ENCODE assay signal across 8 cellular contexts in genomic region chr10:63157845-63158624, GRCh38. TPM values are rescaled to one million over a fixed set of nuclear protein-coding genes. Genes with fewer than 3 reads are reported as not detected.
A peak's percentile ranks its signal among the peaks of the same experiment; 100 is the strongest.
DNase-seq lines count a peak whose midpoint lies in the region; ATAC-seq and TF ChIP-seq lines count a peak whose summit lies in the region.

No MANE protein-coding gene starts in this region.

- peak; percentile 80 for TF ChIP-seq RAD21 in neural cell (conservative IDR thresholded peaks at IDR 0.05)

- peaks cover 4% of the 10 kb centered on the region for H3K4me1 Mint-ChIP-seq in activated CD8-positive, alpha-beta T cell treated with anti-CD3 and anti-CD28 coated beads for 36 hours (ENCODE audit: low read depth)

- no peaks in the 10 kb centered on the region for H3K27me3 Mint-ChIP-seq in activated CD8-positive, alpha-beta T cell treated with anti-CD3 and anti-CD28 coated beads for 36 hours

- H3K9ac ChIP-seq in fibroblast of lung (ENCODE audit: insufficient read depth, low read length) (no peak overlapping the region), neural cell (ENCODE audit: low read length) (no peak overlapping the region)

- CTCF ChIA-PET in activated CD8-positive, alpha-beta T cell treated with anti-CD3 and anti-CD28 coated beads for 36 hours (lab: Charles Lee): interaction anchor here (0.6 to 7.0 kb wide), 51 partner anchors 8 to 894 kb away, joined by 3 to 56 read pairs (median 4); partner anchors contain the start of genes EGR2 and NRBF2

- 64% methylated on average over 3 of the region's 3 CpGs for WGBS in lower leg skin, 2 donors

- H3K9me3 ChIP-seq in fibroblast of lung (ENCODE audit: control insufficient read depth, insufficient read depth, low read depth, low read length) (no peaks in the 10 kb centered on the region), neural cell (ENCODE audit: low read length) (no peaks in the 10 kb centered on the region)

- no peaks in the 10 kb centered on the region for H3K9me3 Mint-ChIP-seq in activated CD8-positive, alpha-beta T cell treated with anti-CD3 and anti-CD28 coated beads for 36 hours

- intact Hi-C loops in activated CD8-positive, alpha-beta T cell treated with anti-CD3 and anti-CD28 coated beads for 36 hours (cut with micrococcal nuclease): loop anchor here (5.0 kb wide), 3 partner anchors 76 to 721 kb away; no protein-coding TSS in a partner anchor
- intact Hi-C loops in lower leg skin (cut with DNase I; ENCODE audit: low total_unique reads): loop anchor here (10.0 kb wide), 1 partner anchor 563 kb away; no protein-coding TSS in a partner anchor

- no peaks in the 10 kb centered on the region for H3F3A ChIP-seq in neural cell (ENCODE audit: insufficient read depth, low read length, poor library complexity, severe bottlenecking)

- H3K36me3 ChIP-seq in fibroblast of lung (ENCODE audit: control insufficient read depth, insufficient read depth, low read length) (peaks cover 1% of the 10 kb centered on the region), neural cell (ENCODE audit: insufficient read depth, low read length) (no peaks in the 10 kb centered on the region)

- no peaks in the 10 kb centered on the region for H3K9me2 ChIP-seq in neural cell (ENCODE audit: insufficient read depth, low read length)

- H4K20me1 ChIP-seq in fibroblast of lung (ENCODE audit: control insufficient read depth, extremely low read depth, insufficient read depth, low read length) (no peaks in the 10 kb centered on the region), neural cell (ENCODE audit: insufficient read depth) (no peaks in the 10 kb centered on the region)

- H3K4me2 ChIP-seq in fibroblast of lung (ENCODE audit: extremely low read depth, insufficient read depth, low read length) (no peak overlapping the region), neural cell (ENCODE audit: low read length) (no peak overlapping the region)

- peaks cover 18% of the 10 kb centered on the region for H3K36me3 Mint-ChIP-seq in activated CD8-positive, alpha-beta T cell treated with anti-CD3 and anti-CD28 coated beads for 36 hours (ENCODE audit: low read depth)

- POLR2A ChIA-PET in activated CD8-positive, alpha-beta T cell treated with anti-CD3 and anti-CD28 coated beads for 36 hours (lab: Charles Lee): interaction anchor here (1.0 to 2.2 kb wide), 5 partner anchors 9 to 25 kb away, joined by 3 to 6 read pairs (median 4); partner anchors contain the start of gene NRBF2

- no peak overlapping the region for H3K4me3 Mint-ChIP-seq in activated CD8-positive, alpha-beta T cell treated with anti-CD3 and anti-CD28 coated beads for 36 hours

- ATAC-seq in GM19455 (IDR thresholded peaks at IDR 0.05; ENCODE audit: unreplicated experiment): peak; percentile 64
- ATAC-seq in HG03571 (IDR thresholded peaks at IDR 0.05; ENCODE audit: unreplicated experiment): peak; percentile 75
- ATAC-seq in activated CD8-positive, alpha-beta T cell treated with anti-CD3 and anti-CD28 coated beads for 36 hours: peak; percentile 85

- H3K79me2 ChIP-seq in fibroblast of lung (ENCODE audit: control insufficient read depth, insufficient read depth, low read length) (no peaks in the 10 kb centered on the region), neural cell (replicated peaks; ENCODE audit: insufficient read depth, low read length) (no peaks in the 10 kb centered on the region)

- no peak overlapping the region for H3K27ac ChIP-seq in fibroblast of lung (ENCODE audit: insufficient read depth, low read length)
- no peak overlapping the region for H3K27ac ChIP-seq in neural cell (ENCODE audit: low read length)

- no peaks in the 10 kb centered on the region for H3K27me3 ChIP-seq in fibroblast of lung (ENCODE audit: control insufficient read depth, insufficient read depth, low read length)
- H3K27me3 ChIP-seq in neural cell (ENCODE audit: insufficient read depth, low read depth, low read length): no peaks in the 10 kb centered on the region

- no peaks in the 10 kb centered on the region for H3K4me1 ChIP-seq in fibroblast of lung (ENCODE audit: control insufficient read depth, extremely low read depth, insufficient read depth, low read length)

- H2AFZ ChIP-seq in fibroblast of lung (ENCODE audit: low read length) (no peak overlapping the region), neural cell (ENCODE audit: low read depth, low read length) (no peak overlapping the region)

- DNase-seq in DMS153 treated with DMSO at 0.1 percent for 48 hours (lab: John Stamatoyannopoulos, UW; ENCODE audit: unreplicated experiment) (peak; percentile 82), NCI-H526 treated with DMSO at 0.1 percent for 48 hours (lab: John Stamatoyannopoulos, UW) (peak; percentile 45), fibroblast of lung (ENCODE audit: low read depth in 2 of 2) (peak; percentile 91 to 95), lower leg skin (ENCODE audit: low spot score in 2 of 2) (no peak)
- DNase-seq in activated CD8-positive, alpha-beta T cell treated with anti-CD3 and anti-CD28 coated beads for 36 hours: peak; percentile 41

- H3K4me3 ChIP-seq in fibroblast of lung (replicated peaks in 1 of 4; ENCODE audit: control extremely low read depth in 1 of 4, insufficient read depth in 1 of 4, low read depth in 3 of 4, low read length in 4 of 4) (no peak overlapping the region), neural cell (ENCODE audit: low read length) (no peak overlapping the region), lower leg skin (ENCODE audit: low read depth, poor library complexity, severe bottlenecking) (no peak overlapping the region)

- no peak for TF ChIP-seq EP300 in neural cell (conservative IDR thresholded peaks at IDR 0.05; ENCODE audit: poor library complexity, severe bottlenecking)

- H3K27ac Mint-ChIP-seq in activated CD8-positive, alpha-beta T cell treated with anti-CD3 and anti-CD28 coated beads for 36 hours: no peak overlapping the region

- TF ChIP-seq POLR2A in lower leg skin (IDR thresholded peaks at IDR 0.05): no peak

- TF ChIP-seq CTCF in activated CD8-positive, alpha-beta T cell treated with anti-CD3 and anti-CD28 coated beads for 36 hours (IDR thresholded peaks at IDR 0.05): peak; percentile 93
- TF ChIP-seq CTCF in fibroblast of lung (conservative IDR thresholded peaks at IDR 0.05 in 1 of 2, IDR thresholded peaks at IDR 0.05 in 1 of 2; ENCODE audit: low read depth in 1 of 2, low read length in 2 of 2) (peak; percentile 67 to 75), neural cell (IDR thresholded peaks at IDR 0.05; ENCODE audit: poor library complexity, severe bottlenecking) (peak; percentile 83), lower leg skin (IDR thresholded peaks at IDR 0.05) (peak in 1 of 3 donors; percentile 29)

TF ChIP-seq in neural cell, 6 proteins besides CTCF, POLR2A, EP300 and RAD21:
- peak; percentile 81 for TF ChIP-seq SMC3 (conservative IDR thresholded peaks at IDR 0.05; ENCODE audit: poor library complexity)
- TF ChIP-seq MXI1 (conservative IDR thresholded peaks at IDR 0.05; ENCODE audit: poor library complexity, severe bottlenecking): no peak
- TF ChIP-seq TAF1 (IDR thresholded peaks at IDR 0.05; ENCODE audit: low read depth): no peak
- no peak for TF ChIP-seq REST (IDR thresholded peaks at IDR 0.05; ENCODE audit: borderline replicate concordance)
- no peak for TF ChIP-seq POLR2AphosphoS5 (IDR thresholded peaks at IDR 0.05)
- no peak for TF ChIP-seq EZH2 (IDR thresholded peaks at IDR 0.05; ENCODE audit: borderline replicate concordance, insufficient read depth, low read length, poor library complexity, severe bottlenecking)

RNA-seq across cellular contexts. Expression of gene NRBF2, which starts 24.9 kb away (rescaled TPM):
- 10 to 100 TPM; 23.1 to 24.1 TPM for total RNA-seq in activated CD8-positive, alpha-beta T cell treated with anti-CD3 and anti-CD28 coated beads for 36 hours
- total RNA-seq in fibroblast of lung (44.4 and 49.2 TPM in 2 replicates), lower leg skin (10 to 100 TPM; 17.3 to 24.0 (median 22.7) TPM)
- polyA plus RNA-seq in fibroblast of lung (24.2 and 36.0 TPM in 2 replicates), neural cell (29.1 and 32.7 TPM in 2 replicates)
- 23.9 and 32.3 TPM in 2 replicates for polyA plus RNA-seq in fibroblast of lung (2012)
- polyA minus RNA-seq in fibroblast of lung (ENCODE audit: low replicate concordance) (2.2 and 3.9 TPM in 2 replicates), neural cell (29.0 and 30.3 TPM in 2 replicates)

Comparison
In these comparisons a context has a peak if more than half of its experiments do, and no peak if none do; other contexts are left out.
1. DNase-seq: peak in DMS153 treated with DMSO at 0.1 percent for 48 hours (single experiment), NCI-H526 treated with DMSO at 0.1 percent for 48 hours (single experiment), activated CD8-positive, alpha-beta T cell treated with anti-CD3 and anti-CD28 coated beads for 36 hours (single experiment) and fibroblast of lung (2 of 2); none in lower leg skin (0 of 2).
2. Peak in every context shown above with its lines, with median percentiles within 50 percentile points of each other: ATAC-seq.